ENCODE assay signal across 7 cellular contexts in genomic region chr20:20355503-20355902, GRCh38. TPM values are rescaled to one million over a fixed set of nuclear protein-coding genes. Genes with fewer than 3 reads are reported as not detected.
"Had no signal": no experiment of that assay in that cellular context is flagged by ENCODE, and none has a peak within 500 bp of the region (broad histone marks: within the 10 kb centered on the region; RNA-seq: fewer than 3 reads in every experiment).

No MANE protein-coding gene starts in this region.

RNA-seq across cellular contexts. Expression of gene INSM1, which starts 12.4 kb away (rescaled TPM):
- total RNA-seq: OCI-LY7, PC-9, Right ventricle myocardium inferior, Right ventricle myocardium superior, SJSA1, T-cell had no signal
- polyA plus RNA-seq: SK-N-SH had no signal
